ENCODE assay signal across 8 cellular contexts in genomic region chr7:30445770-30446169, GRCh38. TPM values are rescaled to one million over a fixed set of nuclear protein-coding genes. Genes with fewer than 3 reads are reported as not detected.
DNase-seq lines count a peak whose midpoint lies in the region; ATAC-seq, FAIRE-seq and TF ChIP-seq lines count a peak whose summit lies in the region.

No MANE protein-coding gene starts in this region.

- ATAC-seq in A549 (peak; percentile 82 to 86), GM18868 (IDR thresholded peaks at IDR 0.05; ENCODE audit: unreplicated experiment) (peak; percentile 100), HG03064 (IDR thresholded peaks at IDR 0.05; ENCODE audit: low read depth, unreplicated experiment) (peak; percentile 98), Right ventricle myocardium inferior (peak; percentile 76)

- WGBS in A549 (ENCODE audit: missing lambda C conversion rate): 66% methylated on average over 7 of the region's 7 CpGs

- no peak overlapping the region for H3K4me2 ChIP-seq in A549

- intact Hi-C loops in Right ventricle myocardium inferior (cut with DNase I): no loop called here

- no peak for TF ChIP-seq EP300 in A549 (IDR thresholded peaks at IDR 0.05)

- no peak for FAIRE-seq in A549 (lab: Jason Lieb, UNC)

- no peak for TF ChIP-seq CTCF in A549 (IDR thresholded peaks at IDR 0.05)

- POLR2A ChIA-PET in A549 (lab: Yijun Ruan, JAX): no interaction called here

- CTCF ChIA-PET in A549 (lab: Yijun Ruan, JAX): interaction anchor here (1.2 to 1.5 kb wide), 3 partner anchors 14 to 118 kb away, joined by 3 read pairs; no protein-coding TSS in a partner anchor

- H3K4me3 ChIP-seq in A549: no peak overlapping the region

- H3K27ac ChIP-seq in A549: no peak overlapping the region

- TF ChIP-seq RAD21 in A549 (conservative IDR thresholded peaks at IDR 0.05 in 1 of 2, IDR thresholded peaks at IDR 0.05 in 1 of 2): no peak

- DNase-seq in A549 (ENCODE audit: low read depth in 1 of 2, low spot score in 1 of 2) (peak; percentile 6 to 57), NCI-H524 (lab: John Stamatoyannopoulos, UW) (peak; percentile 64 to 76), activated T-cell treated with anti-CD3 and anti-CD28 coated beads for 48 hours (ENCODE audit: low read depth) (peak; percentile 54), Right ventricle myocardium inferior (ENCODE audit: missing footprints) (peak; percentile 92), HPDE6-E6E7 (ENCODE audit: extremely low spot score) (no peak)
- DNase-seq in stimulated activated CD4-positive, alpha-beta T cell treated with anti-CD3 and anti-CD28 coated beads, Interleukin-1b, Interleukin-23, amount 100 ng/mL, for 24 hours (ENCODE audit: low read depth in 4 of 4, low spot score in 1 of 4): peak; percentile 7 to 56 (median 31)

- no peaks in the 10 kb centered on the region for H3K9me3 ChIP-seq in A549

- peaks cover 4% of the 10 kb centered on the region; the same call in 1 of the 3 replicates for H3K4me1 ChIP-seq in A549

- no peak for TF ChIP-seq POLR2A in A549 (IDR thresholded peaks at IDR 0.05; ENCODE audit: low read length)

TF ChIP-seq in A549, 52 proteins besides CTCF, POLR2A, EP300 and RAD21:
- TF ChIP-seq CEBPB (IDR thresholded peaks at IDR 0.05) (no peak; a peak in 1 of 4 replicates), HOXA7 (CRISPR knock-in tag; IDR thresholded peaks at IDR 0.05) (no peak), SREBF2 (IDR thresholded peaks at IDR 0.05) (no peak), HES2 (IDR thresholded peaks at IDR 0.05) (no peak), EHMT2 (IDR thresholded peaks at IDR 0.05; ENCODE audit: low read depth) (no peak), HOXB13 (CRISPR knock-in tag; IDR thresholded peaks at IDR 0.05; ENCODE audit: low read depth) (no peak), TFCP2L1 (CRISPR knock-in tag; IDR thresholded peaks at IDR 0.05) (no peak), RFX5 (IDR thresholded peaks at IDR 0.05) (no peak), HDAC2 (IDR thresholded peaks at IDR 0.05) (no peak), NR3C1 (IDR thresholded peaks at IDR 0.05) (no peak), MAFK (IDR thresholded peaks at IDR 0.05; ENCODE audit: partially characterized antibody) (no peak), ZC3H11A (IDR thresholded peaks at IDR 0.05) (no peak)
- TF ChIP-seq, protein P1, sequence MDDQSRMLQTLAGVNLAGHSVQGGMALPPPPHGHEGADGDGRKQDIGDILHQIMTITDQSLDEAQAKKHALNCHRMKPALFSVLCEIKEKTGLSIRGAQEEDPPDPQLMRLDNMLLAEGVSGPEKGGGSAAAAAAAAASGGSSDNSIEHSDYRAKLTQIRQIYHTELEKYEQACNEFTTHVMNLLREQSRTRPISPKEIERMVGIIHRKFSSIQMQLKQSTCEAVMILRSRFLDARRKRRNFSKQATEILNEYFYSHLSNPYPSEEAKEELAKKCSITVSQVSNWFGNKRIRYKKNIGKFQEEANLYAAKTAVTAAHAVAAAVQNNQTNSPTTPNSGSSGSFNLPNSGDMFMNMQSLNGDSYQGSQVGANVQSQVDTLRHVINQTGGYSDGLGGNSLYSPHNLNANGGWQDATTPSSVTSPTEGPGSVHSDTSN (IDR thresholded peaks at IDR 0.05): no peak
- TF ChIP-seq, protein P2, sequence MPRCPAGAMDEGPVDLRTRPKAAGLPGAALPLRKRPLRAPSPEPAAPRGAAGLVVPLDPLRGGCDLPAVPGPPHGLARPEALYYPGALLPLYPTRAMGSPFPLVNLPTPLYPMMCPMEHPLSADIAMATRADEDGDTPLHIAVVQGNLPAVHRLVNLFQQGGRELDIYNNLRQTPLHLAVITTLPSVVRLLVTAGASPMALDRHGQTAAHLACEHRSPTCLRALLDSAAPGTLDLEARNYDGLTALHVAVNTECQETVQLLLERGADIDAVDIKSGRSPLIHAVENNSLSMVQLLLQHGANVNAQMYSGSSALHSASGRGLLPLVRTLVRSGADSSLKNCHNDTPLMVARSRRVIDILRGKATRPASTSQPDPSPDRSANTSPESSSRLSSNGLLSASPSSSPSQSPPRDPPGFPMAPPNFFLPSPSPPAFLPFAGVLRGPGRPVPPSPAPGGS (IDR thresholded peaks at IDR 0.05): no peak

RNA-seq across cellular contexts. Expression of gene NOD1, which starts 32.8 kb away (rescaled TPM):
- polyA plus RNA-seq in A549 (2011; rRNA removed) (6.5 and 6.6 TPM in 2 replicates), A549 (2017; fragmentation: RNase III; extraction: RNeasy Plus Mini Kit Qiagen cat#74134 plus additional on column Dnase treatment) (4.1 to 5.1 TPM (median 4.8 TPM) in 3 replicates)
- polyA plus RNA-seq in A549 (2012; cell fraction: cytosol; rRNA removed): 3.2 and 4.5 TPM in 2 replicates
- 10.0 and 12.2 TPM in 2 replicates for polyA plus RNA-seq in A549 (2012; cell fraction: nucleus; rRNA removed)
- 8.1 and 9.0 TPM in 2 replicates for polyA minus RNA-seq in A549 (2011; rRNA and poly(A)+ RNA removed)
- total RNA-seq in Right ventricle myocardium inferior: 8.4 TPM

RNA-seq across cellular contexts. Expression of gene GGCT, which starts 58.9 kb away (rescaled TPM):
- polyA plus RNA-seq in A549 (2011; rRNA removed) (39.9 and 69.7 TPM in 2 replicates), A549 (2017; fragmentation: RNase III; extraction: RNeasy Plus Mini Kit Qiagen cat#74134 plus additional on column Dnase treatment) (77.5 to 84.2 TPM (median 79.6 TPM) in 3 replicates)
- polyA plus RNA-seq in A549 (2012; cell fraction: cytosol; rRNA removed): 39.9 and 41.3 TPM in 2 replicates
- 12.4 and 17.4 TPM in 2 replicates for polyA plus RNA-seq in A549 (2012; cell fraction: nucleus; rRNA removed)
- polyA minus RNA-seq in A549 (2011; rRNA and poly(A)+ RNA removed): 8.7 and 8.8 TPM in 2 replicates
- total RNA-seq in Right ventricle myocardium inferior: 18.9 TPM
